Comparison of ENCODE assay signal across 8 cellular contexts in genomic region chr1:109075531-109076490, GRCh38. TPM values are rescaled to one million over a fixed set of nuclear protein-coding genes. Genes with fewer than 3 reads are reported as not detected.
DNase-seq lines count a peak whose midpoint lies in the region; ATAC-seq lines count a peak whose summit lies in the region.

Gene TAF13 (minus strand): TSS chr1:109076003. CDS start chr1:109075947, 56 bp downstream.

- DNase-seq in COLO668 (lab: John Stamatoyannopoulos, UW; ENCODE audit: unreplicated experiment) (peak; percentile 98), HS-27A (ENCODE audit: low read depth) (peak; percentile 86), NOMO-1 (lab: John Stamatoyannopoulos, UW; ENCODE audit: unreplicated experiment in 2 of 2) (peak; percentile 91 to 92), medulla oblongata (ENCODE audit: extremely low spot score) (peak; percentile 97)
- DNase-seq in effector memory CD4-positive, alpha-beta T cell: peak; percentile 75 to 83 (median 76)
- peak; percentile 78 for DNase-seq in stimulated activated CD8-positive, alpha-beta memory T cell treated with anti-CD3 and anti-CD28 coated beads, Interleukin-12 subunit alpha, Interleukin-12 subunit beta, amount 100 ng/mL, for 1 hour (ENCODE audit: low read depth)

- H3K9me3 ChIP-seq in effector memory CD4-positive, alpha-beta T cell (ENCODE audit: control insufficient read depth, low read length): no peaks in the 10 kb centered on the region

- peak within 1 kb of the TSS; percentile 89 for H3K27ac ChIP-seq in effector memory CD4-positive, alpha-beta T cell (ENCODE audit: insufficient read depth, low read length, poor library complexity, severe bottlenecking)

- CTCF ChIA-PET in activated CD8-positive, alpha-beta memory T cell treated with anti-CD3 and anti-CD28 coated beads for 36 hours (lab: Charles Lee): interaction anchor here (0.6 to 1.8 kb wide), 3 partner anchors 15 to 64 kb away, joined by 3 to 4 read pairs (median 4); no protein-coding TSS in a partner anchor

- H3K4me1 ChIP-seq in effector memory CD4-positive, alpha-beta T cell (ENCODE audit: control insufficient read depth, insufficient read depth, low read length, poor library complexity, severe bottlenecking): peaks cover 6% of the 10 kb centered on the region

- ATAC-seq in GM19467 (IDR thresholded peaks at IDR 0.05; ENCODE audit: unreplicated experiment): peak; percentile 100

- no peaks in the 10 kb centered on the region for H3K27me3 ChIP-seq in effector memory CD4-positive, alpha-beta T cell (replicated peaks; ENCODE audit: control insufficient read depth, insufficient read depth, low read length, poor library complexity, severe bottlenecking)

- POLR2A ChIA-PET in activated CD8-positive, alpha-beta memory T cell treated with anti-CD3 and anti-CD28 coated beads for 36 hours (lab: Charles Lee): interaction anchor here (0.5 to 1.9 kb wide), 2 partner anchors 24 to 74 kb away, joined by 4 to 13 read pairs; no protein-coding TSS in a partner anchor

- peak within 1 kb of the TSS; percentile 73 for H3K4me3 ChIP-seq in effector memory CD4-positive, alpha-beta T cell (ENCODE audit: insufficient read depth, low read depth, low read length, poor library complexity, severe bottlenecking)

- H3K36me3 ChIP-seq in effector memory CD4-positive, alpha-beta T cell (ENCODE audit: control insufficient read depth, insufficient read depth, low read length): no peaks in the 10 kb centered on the region

RNA-seq across cellular contexts. Expression of gene TAF13, which starts in this region (rescaled TPM):
- total RNA-seq in activated CD8-positive, alpha-beta memory T cell treated with anti-CD3 and anti-CD28 coated beads for 36 hours: 10 to 100 TPM; 33.2 to 38.5 TPM

Comparison
In these comparisons a context has a peak if more than half of its experiments do, and no peak if none do; other contexts are left out.
1. Peak in every context shown above with its lines: DNase-seq, ATAC-seq, H3K4me3 ChIP-seq and H3K27ac ChIP-seq.